In the genomic region with DNA sequence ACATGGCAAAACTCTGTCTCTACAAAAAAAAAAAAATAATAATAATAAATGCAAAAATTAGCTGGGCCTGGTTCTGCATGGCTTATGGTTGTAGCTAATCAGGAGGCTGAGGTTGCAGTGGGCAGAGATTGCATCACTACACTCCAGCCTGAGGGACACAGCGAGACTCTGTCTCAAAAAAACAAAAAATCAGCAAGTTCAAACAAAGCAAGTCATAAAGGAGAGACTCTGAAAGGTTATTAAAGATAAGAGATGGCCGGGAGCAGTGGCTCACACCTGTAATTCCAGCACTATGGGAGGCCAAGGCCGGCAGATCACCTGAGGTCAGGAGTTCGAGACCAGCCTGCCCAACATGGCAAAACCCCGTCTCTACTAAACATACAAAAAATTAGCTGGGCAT, we compare ENCODE assay signal across 1 cellular context.
TF ChIP-seq lines count a peak whose summit lies in the region.

No MANE protein-coding gene starts in this region.

TF ChIP-seq in SK-N-SH, 30 proteins besides CTCF, POLR2A, EP300 and RAD21 (continued from another document):
- TF ChIP-seq MAX (IDR thresholded peaks at IDR 0.05; ENCODE audit: low read depth) (no peak), ELF1 (IDR thresholded peaks at IDR 0.05) (no peak), SMC3 (IDR thresholded peaks at IDR 0.05; ENCODE audit: low read depth, low read length) (no peak), FOSL2 (IDR thresholded peaks at IDR 0.05; ENCODE audit: borderline replicate concordance, low read depth) (no peak), REST (IDR thresholded peaks at IDR 0.05; ENCODE audit: low read depth, low read length) (no peak), RXRA (IDR thresholded peaks at IDR 0.05; ENCODE audit: borderline replicate concordance, low read depth) (no peak), EZH2phosphoT487 (IDR thresholded peaks at IDR 0.05; ENCODE audit: borderline replicate concordance, low read depth) (no peak), USF2 (IDR thresholded peaks at IDR 0.05; ENCODE audit: borderline replicate concordance, low read depth, low read length) (no peak), GATA2 (CRISPR knock-in tag; IDR thresholded peaks at IDR 0.05) (no peak), USF1 (IDR thresholded peaks at IDR 0.05; ENCODE audit: borderline replicate concordance, low read depth) (no peak), NFIC (IDR thresholded peaks at IDR 0.05; ENCODE audit: borderline replicate concordance) (no peak), ZBTB33 (IDR thresholded peaks at IDR 0.05; ENCODE audit: borderline replicate concordance, low read depth) (no peak)
